In the genomic region with DNA sequence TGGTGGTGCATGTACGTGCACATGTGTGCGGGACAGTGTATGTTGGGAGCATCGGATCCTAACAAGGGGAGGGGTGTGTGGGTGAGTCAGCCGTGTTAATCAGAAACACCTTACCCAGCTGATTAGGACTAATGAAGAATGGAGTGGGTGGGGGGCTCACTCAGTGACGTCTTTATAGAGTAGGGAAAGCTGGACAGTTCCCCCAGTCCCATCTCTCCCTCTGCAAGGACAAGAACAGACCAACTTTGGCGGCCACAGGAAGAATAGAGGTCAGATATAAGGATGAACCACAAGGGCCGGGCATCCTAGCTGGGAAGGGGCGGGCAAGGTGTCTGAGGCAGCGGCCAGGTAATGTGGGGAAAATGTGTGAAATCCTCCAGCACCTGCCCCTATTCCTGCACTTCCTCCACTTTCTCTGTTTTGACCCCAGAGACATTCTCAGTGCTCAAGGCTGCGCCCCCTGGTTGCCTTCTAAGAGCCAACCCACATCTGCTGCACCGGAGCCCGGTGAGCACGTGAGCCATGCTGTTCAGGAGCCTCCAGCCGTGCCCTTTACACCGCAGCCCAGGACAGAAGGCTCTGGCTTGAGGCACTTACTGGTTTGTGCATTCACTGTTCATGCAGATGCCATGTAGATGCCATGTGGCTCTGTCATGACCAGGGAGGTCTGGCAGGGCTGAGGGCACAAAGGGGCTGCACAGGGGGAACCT, we compare ENCODE assay signal across 16 cellular contexts. TPM values are rescaled to one million over a fixed set of nuclear protein-coding genes. Genes with fewer than 3 reads are reported as not detected.
DNase-seq lines count a peak whose midpoint lies in the region; ATAC-seq and TF ChIP-seq lines count a peak whose summit lies in the region.
"Had no signal": no experiment of that assay in that cellular context is flagged by ENCODE, and none has a peak within 500 bp of the region (broad histone marks: within the 10 kb centered on the region; RNA-seq: fewer than 3 reads in every experiment).

No MANE protein-coding gene starts in this region.

- no peaks in the 10 kb centered on the region for H3K27me3 Mint-ChIP-seq in activated CD4-positive, alpha-beta T cell treated with anti-CD3 and anti-CD28 coated beads for 36 hours
- H3K27me3 Mint-ChIP-seq in activated B cell treated with CpG ODN at 0.5 μM for 24 hours: no peaks in the 10 kb centered on the region
- H3K27me3 Mint-ChIP-seq in natural killer cell treated with Interleukin-12 subunit alpha and Interleukin-12 subunit beta and Interleukin-15 and Interleukin-18, amount 100 ng/mL, for 72 hours: no peaks in the 10 kb centered on the region

- peaks cover 70% of the 10 kb centered on the region for H3K4me1 Mint-ChIP-seq in activated CD4-positive, alpha-beta T cell treated with anti-CD3 and anti-CD28 coated beads for 36 hours
- H3K4me1 Mint-ChIP-seq in activated B cell treated with CpG ODN at 0.5 μM for 24 hours: peaks cover 74% of the 10 kb centered on the region
- H3K4me1 Mint-ChIP-seq in natural killer cell treated with Interleukin-12 subunit alpha and Interleukin-12 subunit beta and Interleukin-15 and Interleukin-18, amount 100 ng/mL, for 72 hours (ENCODE audit: low read depth in 2 of 2): peaks cover 81 to 86% of the 10 kb centered on the region in 2 donors

- no peak overlapping the region for H3K27ac Mint-ChIP-seq in activated CD4-positive, alpha-beta T cell treated with anti-CD3 and anti-CD28 coated beads for 36 hours
- H3K27ac Mint-ChIP-seq in activated B cell treated with CpG ODN at 0.5 μM for 24 hours: no peak overlapping the region
- peak overlapping the region; percentile 92 to 97 for H3K27ac Mint-ChIP-seq in natural killer cell treated with Interleukin-12 subunit alpha and Interleukin-12 subunit beta and Interleukin-15 and Interleukin-18, amount 100 ng/mL, for 72 hours

- peak; percentile 17 for DNase-seq in activated CD4-positive, alpha-beta T cell treated with anti-CD3 and anti-CD28 coated beads for 36 hours
- no peak for DNase-seq in activated CD4-positive, alpha-beta T cell treated with anti-CD3 and anti-CD28 coated beads, Interleukin-2, amount 50 U/mL, for 48 hours
- DNase-seq in H7: peak; percentile 89
- DNase-seq in activated B cell treated with CpG ODN at 0.5 μM for 24 hours: no peak
- DNase-seq in natural killer cell treated with Interleukin-12 subunit alpha and Interleukin-12 subunit beta and Interleukin-15 and Interleukin-18, amount 100 ng/mL, for 72 hours (ENCODE audit: low spot score): no peak
- DNase-seq: activated CD4-positive, CD25-positive, alpha-beta regulatory T cell; activated effector memory CD4-positive, alpha-beta T cell treated with Interleukin-2 at 50 U/mL for 16 hours; NCI-H187; retina; stimulated activated CD4-positive, alpha-beta T cell treated with anti-CD3 and anti-CD28 coated beads, Interleukin-2, amount 100 ng/mL, for 24 hours had no signal

- H3K4me3 Mint-ChIP-seq in activated CD4-positive, alpha-beta T cell treated with anti-CD3 and anti-CD28 coated beads for 36 hours: no peak overlapping the region
- H3K4me3 Mint-ChIP-seq in activated B cell treated with CpG ODN at 0.5 μM for 24 hours: peak overlapping the region; percentile 44
- H3K4me3 Mint-ChIP-seq in natural killer cell treated with Interleukin-12 subunit alpha and Interleukin-12 subunit beta and Interleukin-15 and Interleukin-18, amount 100 ng/mL, for 72 hours: peak overlapping the region; percentile 89

- no peak for ATAC-seq in activated CD4-positive, alpha-beta T cell treated with anti-CD3 and anti-CD28 coated beads for 36 hours
- ATAC-seq in activated B cell treated with CpG ODN at 0.5 μM for 24 hours (ENCODE audit: low read depth): peak; percentile 38
- no peak for ATAC-seq in natural killer cell treated with Interleukin-12 subunit alpha and Interleukin-12 subunit beta and Interleukin-15 and Interleukin-18, amount 100 ng/mL, for 72 hours
- ATAC-seq in HG03039 (IDR thresholded peaks at IDR 0.05; ENCODE audit: unreplicated experiment): no peak
- no peak for ATAC-seq in GM19023 (IDR thresholded peaks at IDR 0.05; ENCODE audit: unreplicated experiment)
- no peak for ATAC-seq in GM19324 (IDR thresholded peaks at IDR 0.05; ENCODE audit: low FRiP score, unreplicated experiment)

- intact Hi-C loops in activated CD4-positive, alpha-beta T cell treated with anti-CD3 and anti-CD28 coated beads for 36 hours (cut with DNase I, micrococcal nuclease): no loop called here
- intact Hi-C loops in activated B cell treated with CpG ODN at 0.5 μM for 24 hours (cut with micrococcal nuclease): loop anchor here (1.0 kb wide), 1 partner anchor 8 kb away; no protein-coding TSS in a partner anchor

- no peak for TF ChIP-seq CTCF in activated B cell treated with CpG ODN at 0.5 μM for 24 hours (IDR thresholded peaks at IDR 0.05)

- no peaks in the 10 kb centered on the region for H3K36me3 ChIP-seq in H7 (replicated peaks; ENCODE audit: control insufficient read depth, insufficient read depth, low read length)
- H3K36me3 ChIP-seq: transverse colon had no signal

- CTCF ChIA-PET in activated CD4-positive, alpha-beta T cell treated with anti-CD3 and anti-CD28 coated beads for 36 hours (lab: Charles Lee): interaction anchor here (1.5 to 8.2 kb wide), 2 partner anchors 8 to 14 kb away, joined by 5 to 117 read pairs; no protein-coding TSS in a partner anchor
- CTCF ChIA-PET in activated B cell treated with CpG ODN at 0.5 μM for 24 hours (lab: Charles Lee): interaction anchor here (0.7 to 1.4 kb wide), 4 partner anchors 10 to 20 kb away, joined by 3 read pairs; a partner anchor contains a TSS

- no peak overlapping the region for H3K4me3 ChIP-seq in H7 (ENCODE audit: insufficient read depth, low read depth, low read length)
- H3K4me3 ChIP-seq: SK-N-MC, transverse colon had no signal

- POLR2A ChIA-PET in activated CD4-positive, alpha-beta T cell treated with anti-CD3 and anti-CD28 coated beads for 36 hours (lab: Charles Lee): no interaction called here
- POLR2A ChIA-PET in activated B cell treated with CpG ODN at 0.5 μM for 24 hours (lab: Charles Lee): interaction anchor here (0.6 to 1.3 kb wide), 2 partner anchors 19 to 100 kb away, joined by 3 read pairs; a partner anchor contains a TSS

- peaks cover 19% of the 10 kb centered on the region for H3K36me3 Mint-ChIP-seq in activated CD4-positive, alpha-beta T cell treated with anti-CD3 and anti-CD28 coated beads for 36 hours (ENCODE audit: low read depth)
- H3K36me3 Mint-ChIP-seq in activated B cell treated with CpG ODN at 0.5 μM for 24 hours (ENCODE audit: low read depth): no peaks in the 10 kb centered on the region
- H3K36me3 Mint-ChIP-seq in natural killer cell treated with Interleukin-12 subunit alpha and Interleukin-12 subunit beta and Interleukin-15 and Interleukin-18, amount 100 ng/mL, for 72 hours: no peaks in the 10 kb centered on the region

- H3K27me3 ChIP-seq in H7 (ENCODE audit: control insufficient read depth, insufficient read depth, low read length): no peaks in the 10 kb centered on the region; the same call in 1 of the 2 replicates

- H3K9me3 Mint-ChIP-seq in activated CD4-positive, alpha-beta T cell treated with anti-CD3 and anti-CD28 coated beads for 36 hours (ENCODE audit: low read depth): no peaks in the 10 kb centered on the region
- no peaks in the 10 kb centered on the region for H3K9me3 Mint-ChIP-seq in activated B cell treated with CpG ODN at 0.5 μM for 24 hours
- no peaks in the 10 kb centered on the region for H3K9me3 Mint-ChIP-seq in natural killer cell treated with Interleukin-12 subunit alpha and Interleukin-12 subunit beta and Interleukin-15 and Interleukin-18, amount 100 ng/mL, for 72 hours

RNA-seq across cellular contexts. Expression of a gene that starts 18.9 kb away (rescaled TPM):
- total RNA-seq in activated CD4-positive, alpha-beta T cell treated with anti-CD3 and anti-CD28 coated beads for 36 hours: 10 to 100 TPM; 73.4 to 76.8 TPM
- not detected in 2 replicates for total RNA-seq in H7 (2014; rRNA removed; shearing (Covaris generic))
- total RNA-seq in activated B cell treated with CpG ODN at 0.5 μM for 24 hours: 3.6 and 3.8 TPM in 2 replicates
- 100 to 1,000 TPM; 234 to 437 TPM for total RNA-seq in natural killer cell treated with Interleukin-12 subunit alpha and Interleukin-12 subunit beta and Interleukin-15 and Interleukin-18, amount 100 ng/mL, for 72 hours
- total RNA-seq: bronchial epithelial cell had no signal

RNA-seq across cellular contexts. Expression of a gene that starts 20.2 kb away (rescaled TPM):
- 10 to 100 TPM; 21.8 to 23.1 TPM for total RNA-seq in activated CD4-positive, alpha-beta T cell treated with anti-CD3 and anti-CD28 coated beads for 36 hours
- total RNA-seq in H7 (2014; rRNA removed; shearing (Covaris generic)): 13.9 and 16.3 TPM in 2 replicates
- 3.6 and 4.1 TPM in 2 replicates for total RNA-seq in activated B cell treated with CpG ODN at 0.5 μM for 24 hours
- total RNA-seq in natural killer cell treated with Interleukin-12 subunit alpha and Interleukin-12 subunit beta and Interleukin-15 and Interleukin-18, amount 100 ng/mL, for 72 hours: 10 to 100 TPM; 13.1 to 22.6 TPM

Comparison
In these comparisons a context has a peak if more than half of its experiments do, and no peak if none do; other contexts are left out.
1. DNase-seq: peak in activated CD4-positive, alpha-beta T cell treated with anti-CD3 and anti-CD28 coated beads for 36 hours (single experiment) and H7 (single experiment); none in activated CD4-positive, alpha-beta T cell treated with anti-CD3 and anti-CD28 coated beads, Interleukin-2, amount 50 U/mL, for 48 hours (0 of 2), activated B cell treated with CpG ODN at 0.5 μM for 24 hours (single experiment) and natural killer cell treated with Interleukin-12 subunit alpha and Interleukin-12 subunit beta and Interleukin-15 and Interleukin-18, amount 100 ng/mL, for 72 hours (single experiment).
2. H3K27ac Mint-ChIP-seq: peak in natural killer cell treated with Interleukin-12 subunit alpha and Interleukin-12 subunit beta and Interleukin-15 and Interleukin-18, amount 100 ng/mL, for 72 hours (2 of 2); none in activated CD4-positive, alpha-beta T cell treated with anti-CD3 and anti-CD28 coated beads for 36 hours (single experiment) and activated B cell treated with CpG ODN at 0.5 μM for 24 hours (single experiment).
3. RNA of a gene that starts 18.9 kb away (total RNA-seq): 234 to 437 TPM in natural killer cell treated with Interleukin-12 subunit alpha and Interleukin-12 subunit beta and Interleukin-15 and Interleukin-18, amount 100 ng/mL, for 72 hours and 73.4 to 76.8 TPM in activated CD4-positive, alpha-beta T cell treated with anti-CD3 and anti-CD28 coated beads for 36 hours; 3.6 to 3.8 TPM in activated B cell treated with CpG ODN at 0.5 μM for 24 hours and not detected in H7; every median in the first group is over 10 times any median in the second.